Comparison of ENCODE assay signal across 8 cellular contexts in genomic region chr17:8151120-8151640, GRCh38. TPM values are rescaled to one million over a fixed set of nuclear protein-coding genes. Genes with fewer than 3 reads are reported as not detected.
DNase-seq lines count a peak whose midpoint lies in the region; ATAC-seq and TF ChIP-seq lines count a peak whose summit lies in the region.

No MANE protein-coding gene starts in this region.

- no peaks in the 10 kb centered on the region for H3K9me3 ChIP-seq in CD4-positive, alpha-beta T cell (ENCODE audit: control insufficient read depth, low read length)
- H3K9me3 ChIP-seq in hepatocyte (ENCODE audit: low read depth) = no peaks in the 10 kb centered on the region
- no peaks in the 10 kb centered on the region for H3K9me3 ChIP-seq in uterus

- H3K27ac Mint-ChIP-seq in CD4-positive, alpha-beta T cell = no peak overlapping the region

- in situ Hi-C loops in astrocyte of the cerebellum (cut with HindIII; ENCODE audit: low sequenced_read_pairs) = loop anchor here (5.0 kb wide), 1 partner anchor 39 kb away; no protein-coding TSS in a partner anchor

- CTCF ChIA-PET in CD4-positive, alpha-beta T cell (lab: Charles Lee) = interaction anchor here (0.6 to 1.4 kb wide), 3 partner anchors 12 to 91 kb away, joined by 3 to 8 read pairs (median 5); no protein-coding TSS in a partner anchor

- H3K27ac ChIP-seq in CD4-positive, alpha-beta T cell (ENCODE audit: low read depth, low read length) = peak overlapping the region; percentile 99
- H3K27ac ChIP-seq in hepatocyte = peak overlapping the region; percentile 99
- peak overlapping the region; percentile 99 for H3K27ac ChIP-seq in rectal smooth muscle tissue (ENCODE audit: low read depth, low read length)
- peak overlapping the region; percentile 100 for H3K27ac ChIP-seq in uterus

- peaks cover 92% of the 10 kb centered on the region for H3K36me3 Mint-ChIP-seq in CD4-positive, alpha-beta T cell (ENCODE audit: low read depth)

- no peaks in the 10 kb centered on the region for H3K36me3 ChIP-seq in hepatocyte (replicated peaks; ENCODE audit: insufficient read depth, low read depth)
- peaks cover 39% of the 10 kb centered on the region for H3K36me3 ChIP-seq in rectal smooth muscle tissue (ENCODE audit: control insufficient read depth, insufficient read depth, low read length)
- no peaks in the 10 kb centered on the region for H3K36me3 ChIP-seq in uterus

- H3K4me3 ChIP-seq in astrocyte of the cerebellum (ENCODE audit: low read depth, low read length) (peak overlapping the region; percentile 94), hepatocyte (peak overlapping the region; percentile 62), rectal smooth muscle tissue (ENCODE audit: low read length) (peak overlapping the region; percentile 89), uterus (peak overlapping the region; percentile 72 to 74)

- intact Hi-C loops in CD4-positive, alpha-beta T cell (cut with DNase I, micrococcal nuclease) = loop anchor here (10.0 kb wide), 2 partner anchors 316 to 666 kb away; partner anchors contain the start of genes KDM6B (in 1 of the 2), POLR2A (in 1 of the 2) and SLC35G6 (in 1 of the 2)
- intact Hi-C loops in uterus (cut with DNase I; ENCODE audit: low total_unique reads) = no loop called here

- peak overlapping the region; percentile 97 for H3K9ac ChIP-seq in rectal smooth muscle tissue (ENCODE audit: low read length)

- WGBS in hepatocyte (ENCODE audit: low lambda C conversion rate, missing lambda C conversion rate) = 2% methylated on average over 37 of the region's 38 CpGs

- peaks cover 51% of the 10 kb centered on the region for H3K4me1 Mint-ChIP-seq in CD4-positive, alpha-beta T cell (ENCODE audit: low read depth)

- no peaks in the 10 kb centered on the region for H3K9me3 Mint-ChIP-seq in CD4-positive, alpha-beta T cell

- peaks cover 4% of the 10 kb centered on the region for H3K27me3 Mint-ChIP-seq in CD4-positive, alpha-beta T cell

- H3K4me1 ChIP-seq in hepatocyte (ENCODE audit: insufficient read depth) (peaks cover 30% of the 10 kb centered on the region), rectal smooth muscle tissue (ENCODE audit: control insufficient read depth, insufficient read depth, low read length) (peaks cover 29% of the 10 kb centered on the region), uterus (peaks cover 7 to 21% of the 10 kb centered on the region in 2 donors)

- DNase-seq in CD4-positive, alpha-beta T cell = peak; percentile 82 to 94 (median 87)
- DNase-seq in KG1 (lab: John Stamatoyannopoulos, UW) (peak; percentile 3), T-helper 22 cell (ENCODE audit: low read depth) (peak; percentile 88), astrocyte of the cerebellum (ENCODE audit: low read depth) (peak; percentile 79), hepatocyte (ENCODE audit: low spot score) (peak; percentile 93), uterus (peak; percentile 91 to 94)

- peaks cover 53% of the 10 kb centered on the region for H3K79me2 ChIP-seq in hepatocyte

- ATAC-seq in CD4-positive, alpha-beta T cell (ENCODE audit: poor library complexity) = peak; percentile 43
- peak; percentile 34 for ATAC-seq in GM19463 (IDR thresholded peaks at IDR 0.05; ENCODE audit: unreplicated experiment)

- peak overlapping the region; percentile 87 for H3K4me2 ChIP-seq in hepatocyte

- H4K20me1 ChIP-seq in hepatocyte (ENCODE audit: insufficient read depth, poor library complexity, severe bottlenecking) = peaks cover 54% of the 10 kb centered on the region

- H3K27me3 ChIP-seq in CD4-positive, alpha-beta T cell (ENCODE audit: control insufficient read depth, insufficient read depth, low read length) = no peaks in the 10 kb centered on the region
- H3K27me3 ChIP-seq in hepatocyte = no peaks in the 10 kb centered on the region
- H3K27me3 ChIP-seq in rectal smooth muscle tissue (ENCODE audit: control insufficient read depth, insufficient read depth, low read length) = no peaks in the 10 kb centered on the region
- H3K27me3 ChIP-seq in uterus = no peaks in the 10 kb centered on the region

- TF ChIP-seq POLR2A in uterus (IDR thresholded peaks at IDR 0.05) = peak; percentile 69 to 78

- POLR2A ChIA-PET in CD4-positive, alpha-beta T cell (lab: Charles Lee) = interaction anchor here (0.6 to 16.4 kb wide), 20 partner anchors 8 to 465 kb away, joined by 3 to 419 read pairs (median 5); partner anchors contain the start of genes BORCS6, CTC1, NAA38 and PFAS

- H2AFZ ChIP-seq in hepatocyte = no peak overlapping the region

- no peaks in the 10 kb centered on the region for H3K9me2 ChIP-seq in hepatocyte (replicated peaks; ENCODE audit: insufficient read depth)

- TF ChIP-seq CTCF in CD4-positive, alpha-beta T cell (IDR thresholded peaks at IDR 0.05) = no peak
- no peak for TF ChIP-seq CTCF in astrocyte of the cerebellum (IDR thresholded peaks at IDR 0.05; ENCODE audit: low read depth, low read length, missing control alignments)
- no peak for TF ChIP-seq CTCF in hepatocyte (IDR thresholded peaks at IDR 0.05; ENCODE audit: poor library complexity)
- TF ChIP-seq CTCF in uterus (IDR thresholded peaks at IDR 0.05) = peak in 2 of 4 experiments; percentile 5 to 36

- H3K4me3 Mint-ChIP-seq in CD4-positive, alpha-beta T cell = peak overlapping the region; percentile 95

RNA-seq across cellular contexts. Expression of gene PER1, which starts 1.0 kb away (rescaled TPM):
- total RNA-seq in CD4-positive, alpha-beta T cell = 1,000 to 10,000 TPM; 1,723 to 1,794 TPM
- total RNA-seq in hepatocyte (35.3 and 36.5 TPM in 2 replicates), uterus (100 to 1,000 TPM in 3 of 4 donors, 10 to 100 TPM in 1; 20.0 to 396 (median 163) TPM)
- 107 and 143 TPM in 2 replicates for polyA plus RNA-seq in hepatocyte

RNA-seq across cellular contexts. Expression of gene VAMP2, which starts 11.6 kb away (rescaled TPM):
- total RNA-seq in CD4-positive, alpha-beta T cell = 100 to 1,000 TPM; 351 to 366 TPM
- 8.2 and 8.5 TPM in 2 replicates for total RNA-seq in hepatocyte
- 44.6 and 85.7 TPM in 2 replicates for polyA plus RNA-seq in hepatocyte
- 100 to 1,000 TPM in 1 of 4 donors, 10 to 100 TPM in 2, 1 to 10 TPM in 1; 6.7 to 150 (median 14.1) TPM for total RNA-seq in uterus

RNA-seq across cellular contexts. Expression of gene TMEM107, which starts 25.0 kb away (rescaled TPM):
- 10 to 100 TPM; 12.2 to 12.9 TPM for total RNA-seq in CD4-positive, alpha-beta T cell
- total RNA-seq in hepatocyte = 21.1 and 25.3 TPM in 2 replicates
- 12.8 and 13.6 TPM in 2 replicates for polyA plus RNA-seq in hepatocyte
- total RNA-seq in uterus = 10 to 100 TPM in 3 of 4 donors, under 1 TPM in 1; 0.77 to 42.6 (median 25.1) TPM

RNA-seq across cellular contexts. Expression of gene HES7, which starts 27.3 kb away (rescaled TPM):
- under 1 TPM; 0.52 to 0.53 TPM for total RNA-seq in CD4-positive, alpha-beta T cell
- total RNA-seq in hepatocyte = not detected in 2 replicates
- not detected in 2 replicates for polyA plus RNA-seq in hepatocyte
- total RNA-seq in uterus = under 1 TPM in 1 of 4 donors, not detected in 3; 0.61 TPM

RNA-seq across cellular contexts. Expression of gene ALOXE3, which starts 32.9 kb away (rescaled TPM):
- total RNA-seq in CD4-positive, alpha-beta T cell = under 1 TPM; 0.81 to 0.91 TPM
- total RNA-seq in hepatocyte (0.48 and 0.77 TPM in 2 replicates), uterus (under 1 TPM in 1 of 4 donors, not detected in 3; 0.26 TPM)
- 1.5 and 2.6 TPM in 2 replicates for polyA plus RNA-seq in hepatocyte

Comparison
In these comparisons a context has a peak if more than half of its experiments do, and no peak if none do; other contexts are left out.
1. Peak in every context shown above with its lines: DNase-seq, ATAC-seq, H3K4me3 ChIP-seq and H3K27ac ChIP-seq.
2. DNase-seq: peak in every context shown above with its lines; median percentile 93 in hepatocyte; 92 in uterus; 88 in T-helper 22 cell; 87 in CD4-positive, alpha-beta T cell; 79 in astrocyte of the cerebellum; 3 in KG1.
3. RNA of gene PER1, which starts 1.0 kb away (total RNA-seq): 1,723 to 1,794 TPM in CD4-positive, alpha-beta T cell; 20.0 to 396 TPM in uterus and 35.3 to 36.5 TPM in hepatocyte; every median in the first group is over 4 times any median in the second.